ENCODE assay signal across 10 cellular contexts in genomic region chr14:24132061-24132685, GRCh38. TPM values are rescaled to one million over a fixed set of nuclear protein-coding genes. Genes with fewer than 3 reads are reported as not detected.
DNase-seq lines count a peak whose midpoint lies in the region; ATAC-seq, FAIRE-seq and TF ChIP-seq lines count a peak whose summit lies in the region.
"Had no signal": no experiment of that assay in that cellular context is flagged by ENCODE, and none has a peak within 500 bp of the region (broad histone marks: within the 10 kb centered on the region; RNA-seq: fewer than 3 reads in every experiment).

No MANE protein-coding gene starts in this region.

- peaks cover 6% of the 10 kb centered on the region for H3K79me2 ChIP-seq in keratinocyte (ENCODE audit: control insufficient read depth, insufficient read depth, low read length)

- peak overlapping the region; percentile 17 for H3K27ac Mint-ChIP-seq in activated CD8-positive, alpha-beta memory T cell treated with anti-CD3 and anti-CD28 coated beads, Interleukin-2, amount 10 ng/mL, durations not matched to agents 7 days and 5 days

- H3K4me3 ChIP-seq in keratinocyte (ENCODE audit: control insufficient read depth in 2 of 3, extremely low read depth in 1 of 3, insufficient read depth in 2 of 3, low read depth in 1 of 3, low read length in 3 of 3) (no peak overlapping the region), thymus (ENCODE audit: low read length) (no peak overlapping the region)
- H3K4me3 ChIP-seq: K562 had no signal

- peaks cover 0 to under 1% of the 10 kb centered on the region in 2 experiments for H3K36me3 ChIP-seq in keratinocyte (ENCODE audit: control insufficient read depth in 2 of 2, extremely low read depth in 1 of 2, insufficient read depth in 2 of 2, low read length in 2 of 2)
- H3K36me3 ChIP-seq in thymus (ENCODE audit: control insufficient read depth, insufficient read depth): no peaks in the 10 kb centered on the region

- peaks cover 28% of the 10 kb centered on the region for H3K4me1 Mint-ChIP-seq in activated CD8-positive, alpha-beta memory T cell treated with anti-CD3 and anti-CD28 coated beads, Interleukin-2, amount 10 ng/mL, durations not matched to agents 7 days and 5 days

- H3K9me3 ChIP-seq in keratinocyte (ENCODE audit: control insufficient read depth, low read depth, low read length) (no peaks in the 10 kb centered on the region), thymus (ENCODE audit: control insufficient read depth) (no peaks in the 10 kb centered on the region)

- dilution Hi-C loops in keratinocyte (cut with MboI; ENCODE audit: extremely low pct_ligation_motif_present, low sequenced_read_pairs): no loop called here

- no peak overlapping the region for H3K9ac ChIP-seq in keratinocyte (ENCODE audit: control insufficient read depth, extremely low read depth, insufficient read depth, low read length)

- ATAC-seq in activated CD8-positive, alpha-beta memory T cell treated with anti-CD3 and anti-CD28 coated beads, Interleukin-2, amount 10 ng/mL, durations not matched to agents 7 days and 5 days: no peak
- ATAC-seq in HG03469 (IDR thresholded peaks at IDR 0.05; ENCODE audit: unreplicated experiment) (no peak), HG03342 (IDR thresholded peaks at IDR 0.05; ENCODE audit: unreplicated experiment) (no peak)
- ATAC-seq: K562 had no signal

- peak overlapping the region; percentile 80 for H2AFZ ChIP-seq in keratinocyte (ENCODE audit: control insufficient read depth, low read length)

- H3K27me3 Mint-ChIP-seq in activated CD8-positive, alpha-beta memory T cell treated with anti-CD3 and anti-CD28 coated beads, Interleukin-2, amount 10 ng/mL, durations not matched to agents 7 days and 5 days: no peaks in the 10 kb centered on the region

- peaks cover 9% of the 10 kb centered on the region for H3K36me3 Mint-ChIP-seq in activated CD8-positive, alpha-beta memory T cell treated with anti-CD3 and anti-CD28 coated beads, Interleukin-2, amount 10 ng/mL, durations not matched to agents 7 days and 5 days

- no peaks in the 10 kb centered on the region for H3K27me3 ChIP-seq in keratinocyte (ENCODE audit: control insufficient read depth, extremely low read depth, insufficient read depth, low read length)
- no peaks in the 10 kb centered on the region for H3K27me3 ChIP-seq in thymus (ENCODE audit: control insufficient read depth, insufficient read depth)

- peak; percentile 34 for DNase-seq in activated CD4-positive, alpha-beta T cell treated with anti-CD3 and anti-CD28 coated beads for 48 hours
- DNase-seq in activated CD4-positive, alpha-beta T cell treated with anti-CD3 and anti-CD28 coated beads for 4 hours: no peak
- DNase-seq in activated CD8-positive, alpha-beta memory T cell treated with anti-CD3 and anti-CD28 coated beads, Interleukin-2, amount 10 ng/mL, durations not matched to agents 7 days and 5 days: no peak
- DNase-seq in keratinocyte (ENCODE audit: low read depth, low spot score) (no peak), DMS 273 treated with DMSO at 0.1 percent for 48 hours (lab: John Stamatoyannopoulos, UW) (no peak)

- no peak for TF ChIP-seq CTCF in keratinocyte (optimal IDR thresholded peaks at IDR 0.05 in 1 of 3, IDR thresholded peaks at IDR 0.05 in 1 of 3, conservative IDR thresholded peaks at IDR 0.05 in 1 of 3; ENCODE audit: extremely low read depth in 1 of 3, insufficient read depth in 2 of 3, low read length in 3 of 3)

- H3K4me2 ChIP-seq in keratinocyte (ENCODE audit: control insufficient read depth, extremely low read depth, insufficient read depth, low read depth, low read length): peak overlapping the region; percentile 29

- FAIRE-seq in keratinocyte (lab: Jason Lieb, UNC): no peak
- FAIRE-seq: K562 had no signal

- no peak overlapping the region for H3K27ac ChIP-seq in keratinocyte (ENCODE audit: control insufficient read depth, insufficient read depth, low read length)
- peak overlapping the region; percentile 72 for H3K27ac ChIP-seq in thymus (ENCODE audit: low read depth)

- CTCF ChIA-PET in activated CD8-positive, alpha-beta memory T cell treated with anti-CD3 and anti-CD28 coated beads, Interleukin-2, amount 10 ng/mL, durations not matched to agents 7 days and 5 days (lab: Charles Lee): interaction anchor here (1.0 kb wide), 1 partner anchor 12 kb away, joined by 3 read pairs; no protein-coding TSS in a partner anchor

- H3K4me1 ChIP-seq in keratinocyte (ENCODE audit: control insufficient read depth, extremely low read depth, insufficient read depth, low read length): peaks cover 21% of the 10 kb centered on the region
- H3K4me1 ChIP-seq in thymus (ENCODE audit: control insufficient read depth, insufficient read depth, low read length): peaks cover 27% of the 10 kb centered on the region

- H3K4me3 Mint-ChIP-seq in activated CD8-positive, alpha-beta memory T cell treated with anti-CD3 and anti-CD28 coated beads, Interleukin-2, amount 10 ng/mL, durations not matched to agents 7 days and 5 days: no peak overlapping the region

- no peaks in the 10 kb centered on the region for H4K20me1 ChIP-seq in keratinocyte (ENCODE audit: control insufficient read depth, extremely low read depth, insufficient read depth, low read length)

- WGBS in thymus: 34% methylated on average over 24 of the region's 24 CpGs

- H3K9me1 ChIP-seq in keratinocyte (ENCODE audit: control insufficient read depth, extremely low read depth, insufficient read depth, low read length): no peaks in the 10 kb centered on the region

- H3K9me3 Mint-ChIP-seq in activated CD8-positive, alpha-beta memory T cell treated with anti-CD3 and anti-CD28 coated beads, Interleukin-2, amount 10 ng/mL, durations not matched to agents 7 days and 5 days (ENCODE audit: low read depth): no peaks in the 10 kb centered on the region

RNA-seq across cellular contexts. Expression of gene FITM1, which starts 1.7 kb away (rescaled TPM):
- under 1 TPM; 0.77 to 0.91 TPM for total RNA-seq in activated CD8-positive, alpha-beta memory T cell treated with anti-CD3 and anti-CD28 coated beads, Interleukin-2, amount 10 ng/mL, durations not matched to agents 7 days and 5 days
- 0.13 TPM in 1 of 3 replicates, not detected in the others for polyA plus RNA-seq in keratinocyte
- polyA plus RNA-seq in keratinocyte (2011; ENCODE audit: low read depth): not detected
- polyA plus RNA-seq in keratinocyte (2011; cell fraction: cytosol; rRNA removed): not detected in 2 replicates
- 0.38 and 0.51 TPM in 2 replicates for polyA plus RNA-seq in keratinocyte (2011; cell fraction: nucleus; rRNA removed)
- 0.61 TPM in 1 of 2 replicates, not detected in the other for polyA plus RNA-seq in keratinocyte (2012; ENCODE audit: low replicate concordance)
- polyA minus RNA-seq in keratinocyte: 0.49 TPM in 1 of 3 replicates, not detected in the others
- polyA minus RNA-seq in keratinocyte (2011; cell fraction: cytosol; rRNA and poly(A)+ RNA removed): not detected
- polyA minus RNA-seq in keratinocyte (2011; cell fraction: nucleus; rRNA and poly(A)+ RNA removed): not detected in 2 replicates
- polyA plus RNA-seq in thymus: 3.5 TPM
- total RNA-seq: epithelial cell of proximal tubule had no signal
- polyA plus RNA-seq: K562 had no signal

RNA-seq across cellular contexts. Expression of gene PSME1, which starts 3.8 kb away (rescaled TPM):
- 100 to 1,000 TPM; 420 to 454 TPM for total RNA-seq in activated CD8-positive, alpha-beta memory T cell treated with anti-CD3 and anti-CD28 coated beads, Interleukin-2, amount 10 ng/mL, durations not matched to agents 7 days and 5 days
- 46.7 to 176 TPM (median 75.1 TPM) in 3 replicates for polyA plus RNA-seq in keratinocyte
- polyA plus RNA-seq in keratinocyte (2011; ENCODE audit: low read depth): 101 TPM
- 65.1 and 74.1 TPM in 2 replicates for polyA plus RNA-seq in keratinocyte (2011; cell fraction: cytosol; rRNA removed)
- 57.5 and 68.1 TPM in 2 replicates for polyA plus RNA-seq in keratinocyte (2011; cell fraction: nucleus; rRNA removed)
- polyA plus RNA-seq in keratinocyte (2012; ENCODE audit: low replicate concordance): 70.7 and 129 TPM in 2 replicates
- 24.9 to 28.0 TPM (median 26.8 TPM) in 3 replicates for polyA minus RNA-seq in keratinocyte
- polyA minus RNA-seq in keratinocyte (2011; cell fraction: cytosol; rRNA and poly(A)+ RNA removed): 14.2 TPM
- 6.8 and 10.9 TPM in 2 replicates for polyA minus RNA-seq in keratinocyte (2011; cell fraction: nucleus; rRNA and poly(A)+ RNA removed)
- 255 TPM for polyA plus RNA-seq in thymus

RNA-seq across cellular contexts. Expression of gene EMC9, which starts 9.2 kb away (rescaled TPM):
- 10 to 100 TPM; 45.5 to 56.1 TPM for total RNA-seq in activated CD8-positive, alpha-beta memory T cell treated with anti-CD3 and anti-CD28 coated beads, Interleukin-2, amount 10 ng/mL, durations not matched to agents 7 days and 5 days
- polyA plus RNA-seq in keratinocyte (9.5 to 14.2 TPM (median 11.0 TPM) in 3 replicates), thymus (40.8 TPM)
- 10.6 TPM for polyA plus RNA-seq in keratinocyte (2011; ENCODE audit: low read depth)
- 4.8 and 7.9 TPM in 2 replicates for polyA plus RNA-seq in keratinocyte (2011; cell fraction: cytosol; rRNA removed)
- polyA plus RNA-seq in keratinocyte (2011; cell fraction: nucleus; rRNA removed): 9.9 and 11.8 TPM in 2 replicates
- polyA plus RNA-seq in keratinocyte (2012; ENCODE audit: low replicate concordance): 14.9 and 21.0 TPM in 2 replicates
- 4.1 to 5.1 TPM (median 5.0 TPM) in 3 replicates for polyA minus RNA-seq in keratinocyte
- polyA minus RNA-seq in keratinocyte (2011; cell fraction: cytosol; rRNA and poly(A)+ RNA removed): 3.6 TPM
- 0.74 and 1.1 TPM in 2 replicates for polyA minus RNA-seq in keratinocyte (2011; cell fraction: nucleus; rRNA and poly(A)+ RNA removed)

RNA-seq across cellular contexts. Expression of gene PSME2, which starts 14.2 kb away (rescaled TPM):
- 100 to 1,000 TPM; 577 to 623 TPM for total RNA-seq in activated CD8-positive, alpha-beta memory T cell treated with anti-CD3 and anti-CD28 coated beads, Interleukin-2, amount 10 ng/mL, durations not matched to agents 7 days and 5 days
- polyA plus RNA-seq in keratinocyte (156 to 161 TPM (median 158 TPM) in 3 replicates), thymus (420 TPM)
- 31.8 TPM for polyA plus RNA-seq in keratinocyte (2011; ENCODE audit: low read depth)
- polyA plus RNA-seq in keratinocyte (2011; cell fraction: cytosol; rRNA removed): 129 and 149 TPM in 2 replicates
- 167 and 173 TPM in 2 replicates for polyA plus RNA-seq in keratinocyte (2011; cell fraction: nucleus; rRNA removed)
- 94.0 and 206 TPM in 2 replicates for polyA plus RNA-seq in keratinocyte (2012; ENCODE audit: low replicate concordance)
- 39.1 to 68.2 TPM (median 60.0 TPM) in 3 replicates for polyA minus RNA-seq in keratinocyte
- polyA minus RNA-seq in keratinocyte (2011; cell fraction: cytosol; rRNA and poly(A)+ RNA removed): 45.7 TPM
- polyA minus RNA-seq in keratinocyte (2011; cell fraction: nucleus; rRNA and poly(A)+ RNA removed): 26.5 and 34.2 TPM in 2 replicates

RNA-seq across cellular contexts. Expression of gene RNF31, which starts 15.1 kb away (rescaled TPM):
- total RNA-seq in activated CD8-positive, alpha-beta memory T cell treated with anti-CD3 and anti-CD28 coated beads, Interleukin-2, amount 10 ng/mL, durations not matched to agents 7 days and 5 days: 100 to 1,000 TPM; 129 to 149 TPM
- polyA plus RNA-seq in keratinocyte: 17.4 to 23.0 TPM (median 19.8 TPM) in 3 replicates
- 12.7 TPM for polyA plus RNA-seq in keratinocyte (2011; ENCODE audit: low read depth)
- polyA plus RNA-seq in keratinocyte (2011; cell fraction: cytosol; rRNA removed): 11.5 and 15.8 TPM in 2 replicates
- polyA plus RNA-seq in keratinocyte (2011; cell fraction: nucleus; rRNA removed): 70.4 and 79.7 TPM in 2 replicates
- 24.5 and 40.7 TPM in 2 replicates for polyA plus RNA-seq in keratinocyte (2012; ENCODE audit: low replicate concordance)
- 56.4 to 154 TPM (median 60.1 TPM) in 3 replicates for polyA minus RNA-seq in keratinocyte
- 20.3 TPM for polyA minus RNA-seq in keratinocyte (2011; cell fraction: cytosol; rRNA and poly(A)+ RNA removed)
- 36.2 and 52.2 TPM in 2 replicates for polyA minus RNA-seq in keratinocyte (2011; cell fraction: nucleus; rRNA and poly(A)+ RNA removed)
- 105 TPM for polyA plus RNA-seq in thymus
